ENCODE assay signal across 1 cellular context in the genomic region with DNA sequence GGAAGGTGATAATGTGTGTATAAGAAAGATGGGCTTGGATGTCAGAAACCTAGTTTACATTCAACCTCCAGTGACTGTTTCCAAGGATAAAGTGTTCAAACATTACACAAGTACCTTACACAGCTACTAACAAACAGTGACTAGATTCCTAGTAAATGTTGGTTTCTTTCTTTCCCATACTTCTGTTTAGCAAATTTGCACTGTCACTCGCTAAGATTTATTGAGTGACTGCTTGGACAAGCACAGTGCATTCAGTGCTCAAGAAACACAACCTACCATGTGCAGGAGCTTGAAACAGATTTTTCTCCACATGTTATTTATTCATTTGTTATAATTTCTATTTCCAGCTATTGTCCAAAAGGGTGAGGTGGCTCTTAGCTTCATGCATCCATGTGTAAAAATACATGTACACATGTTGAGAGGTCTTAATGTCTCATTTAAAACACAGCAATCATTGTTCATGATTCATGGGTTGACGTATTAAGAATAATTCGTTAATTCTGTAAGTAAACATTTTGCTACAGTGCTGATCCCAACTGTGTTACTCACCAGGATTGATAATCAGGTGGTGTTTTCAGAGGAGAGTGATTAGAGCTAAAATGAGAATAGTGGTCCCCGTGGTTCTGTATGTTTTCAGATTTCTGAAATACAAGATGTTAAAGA.
TF ChIP-seq lines count a peak whose summit lies in the region.

No MANE protein-coding gene starts in this region.

TF ChIP-seq in endothelial cell of umbilical vein, 7 proteins besides CTCF, POLR2A, EP300 and RAD21:
- TF ChIP-seq EZH2 (IDR thresholded peaks at IDR 0.05; ENCODE audit: borderline replicate concordance, low read depth, low read length, severe bottlenecking) (no peak), JUN (IDR thresholded peaks at IDR 0.05; ENCODE audit: borderline replicate concordance, insufficient read depth, insufficient read length, low read depth) (no peak), FOS (IDR thresholded peaks at IDR 0.05; ENCODE audit: borderline replicate concordance, insufficient read depth, low read length) (no peak), GATA2 (IDR thresholded peaks at IDR 0.05; ENCODE audit: insufficient read depth, insufficient read length, low read depth, low read length) (no peak), POLR2AphosphoS5 (IDR thresholded peaks at IDR 0.05; ENCODE audit: insufficient read depth, low read depth, low read length) (no peak), MYC (IDR thresholded peaks at IDR 0.05; ENCODE audit: low read depth, low read length) (no peak)
- TF ChIP-seq, protein P1, sequence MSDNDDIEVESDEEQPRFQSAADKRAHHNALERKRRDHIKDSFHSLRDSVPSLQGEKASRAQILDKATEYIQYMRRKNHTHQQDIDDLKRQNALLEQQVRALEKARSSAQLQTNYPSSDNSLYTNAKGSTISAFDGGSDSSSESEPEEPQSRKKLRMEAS (IDR thresholded peaks at IDR 0.05; ENCODE audit: insufficient read depth, insufficient read length), result no peak
TF ChIP-seq in endothelial cell of umbilical vein: peak in this region for 0.
